ENCODE assay signal across 8 cellular contexts in the genomic region with DNA sequence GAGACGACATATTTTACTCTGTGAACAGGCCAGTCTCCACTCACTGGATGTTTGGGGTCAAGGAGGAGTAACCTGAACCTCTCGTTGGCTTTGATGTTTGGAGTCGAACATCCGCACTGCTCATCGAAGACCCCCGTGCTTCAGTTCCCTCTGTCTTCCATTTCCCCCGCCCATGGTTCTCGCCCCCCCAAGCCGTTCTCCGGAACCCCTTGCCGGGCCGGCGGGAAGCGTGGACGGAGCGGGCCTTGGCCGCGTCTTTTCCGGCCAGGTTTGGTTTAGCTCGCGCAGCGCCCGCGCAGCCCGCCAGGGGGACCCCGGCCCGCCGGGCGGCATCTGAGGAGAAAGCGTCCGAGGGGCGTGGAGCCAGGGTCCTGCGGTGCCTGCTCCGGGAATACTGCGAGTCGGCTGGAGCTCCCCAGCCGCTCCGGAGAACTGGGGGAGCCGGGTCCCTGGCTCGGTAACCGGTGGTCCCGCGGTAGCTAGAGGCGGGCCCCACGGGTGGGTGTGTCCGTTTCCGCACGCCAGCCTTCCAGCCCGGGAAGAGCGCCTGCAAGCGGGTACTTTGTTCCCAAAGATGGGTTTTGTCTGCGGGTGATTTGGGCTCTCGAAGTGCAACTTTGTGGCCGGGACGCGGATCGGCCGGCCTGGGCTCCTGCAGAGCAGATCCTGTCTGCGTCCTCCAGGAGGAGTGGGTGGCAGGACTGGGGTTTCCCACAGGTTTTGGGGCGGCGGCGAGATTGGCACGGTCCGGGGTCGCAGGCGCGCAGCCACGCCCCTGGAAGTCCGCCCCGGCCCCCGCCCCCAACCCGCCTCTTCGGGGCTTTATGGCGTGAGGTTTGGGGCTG. TPM values are rescaled to one million over a fixed set of nuclear protein-coding genes. Genes with fewer than 3 reads are reported as not detected.
DNase-seq lines count a peak whose midpoint lies in the region; ATAC-seq and TF ChIP-seq lines count a peak whose summit lies in the region.

No MANE protein-coding gene starts in this region.

- RAD21 ChIA-PET in HCT116 (lab: Charles Lee; ENCODE audit: low non-redundant PET in 1 of 2, low total read pairs in 2 of 2, uncharacterized antibody in 2 of 2, unreplicated experiment in 2 of 2) = no interaction called here

- TF ChIP-seq CTCF in HCT116 (IDR thresholded peaks at IDR 0.05 in 2 of 3, conservative IDR thresholded peaks at IDR 0.05 in 1 of 3; ENCODE audit: borderline replicate concordance in 1 of 3, insufficient read depth in 1 of 3, low read depth in 2 of 3, low read length in 2 of 3) (peak; percentile 70 to 85 (median 76)), vagina (IDR thresholded peaks at IDR 0.05) (peak; percentile 8 to 65 (median 53))

- H3K4me3 ChIP-seq in HCT116 (replicated peaks in 1 of 2; ENCODE audit: low read depth in 1 of 2, low read length in 2 of 2) = peak overlapping the region; percentile 61 to 74
- H3K4me3 ChIP-seq in neuron (ENCODE audit: low read length) = peak overlapping the region; percentile 57
- H3K4me3 ChIP-seq in vagina = peak overlapping the region; percentile 55 to 65

- intact Hi-C loops in HCT116 (cut with micrococcal nuclease) (loop anchor here (1.0 to 10.0 kb wide), 2 partner anchors 139 to 333 kb away; no protein-coding TSS in a partner anchor), vagina (cut with DNase I) (loop anchor here (10.0 kb wide), 1 partner anchor 329 kb away; no protein-coding TSS in a partner anchor)
- intact Hi-C loops in activated T-helper 2 cell treated with anti-CD3 and anti-CD28 coated beads, Interferon-gamma antibody, Interleukin-2, Interleukin-4, amounts not matched to agents 10 μg/mL and 5 μg/mL and 100 μg/mL, durations not matched to agents 14 hours and 24 hours and 36 hours (cut with micrococcal nuclease) = loop anchor here (1.0 to 5.0 kb wide), 3 partner anchors 152 to 333 kb away; no protein-coding TSS in a partner anchor

- no peaks in the 10 kb centered on the region for H3K36me3 ChIP-seq in HCT116 (ENCODE audit: control insufficient read depth in 1 of 2, insufficient read depth in 2 of 2, low read length in 2 of 2)
- H3K36me3 ChIP-seq in neuron (ENCODE audit: insufficient read depth, low read length) = no peaks in the 10 kb centered on the region
- H3K36me3 ChIP-seq in vagina = no peaks in the 10 kb centered on the region

- no peak for TF ChIP-seq POLR2A in HCT116 (IDR thresholded peaks at IDR 0.05; ENCODE audit: borderline replicate concordance, extremely low read depth, insufficient read depth, insufficient read length)
- TF ChIP-seq POLR2A in vagina (IDR thresholded peaks at IDR 0.05) = peak in 1 of 2 donors; percentile 5

- DNase-seq in EL (peak; percentile 78), HCT116 (ENCODE audit: low read depth, low spot score) (peak; percentile 39), NCI-H524 treated with DMSO at 0.1 percent for 48 hours (lab: John Stamatoyannopoulos, UW) (peak; percentile 21), foreskin melanocyte (peak; percentile 11), vagina (ENCODE audit: extremely low spot score in 2 of 2) (no peak), 8988T (no peak)
- DNase-seq in activated T-helper 2 cell treated with anti-CD3 and anti-CD28 coated beads, Interferon-gamma antibody, Interleukin-2, Interleukin-4, amounts not matched to agents 10 μg/mL and 5 μg/mL and 100 μg/mL, durations not matched to agents 14 hours and 24 hours and 36 hours (ENCODE audit: low spot score) = peak; percentile 20

- peak overlapping the region; percentile 72 for H3K4me3 Mint-ChIP-seq in activated T-helper 2 cell treated with anti-CD3 and anti-CD28 coated beads, Interferon-gamma antibody, Interleukin-2, Interleukin-4, amounts not matched to agents 10 μg/mL and 5 μg/mL and 100 μg/mL, durations not matched to agents 14 hours and 24 hours and 36 hours (ENCODE audit: low read depth)

- no peaks in the 10 kb centered on the region for H3K9me2 ChIP-seq in HCT116 (ENCODE audit: insufficient read depth)

- peak overlapping the region; percentile 72 for H2AFZ ChIP-seq in HCT116 (ENCODE audit: low read depth, low read length, poor library complexity, severe bottlenecking)
- peak overlapping the region; percentile 98 for H2AFZ ChIP-seq in neuron (ENCODE audit: low read depth, low read length)

- no peaks in the 10 kb centered on the region for H3K9me3 Mint-ChIP-seq in activated T-helper 2 cell treated with anti-CD3 and anti-CD28 coated beads, Interferon-gamma antibody, Interleukin-2, Interleukin-4, amounts not matched to agents 10 μg/mL and 5 μg/mL and 100 μg/mL, durations not matched to agents 14 hours and 24 hours and 36 hours

- H3K27me3 ChIP-seq in HCT116 (ENCODE audit: insufficient read depth, low read length) (no peaks in the 10 kb centered on the region), neuron (ENCODE audit: insufficient read depth, low read length) (peaks cover 50% of the 10 kb centered on the region), vagina (no peaks in the 10 kb centered on the region)

- H3K27me3 Mint-ChIP-seq in activated T-helper 2 cell treated with anti-CD3 and anti-CD28 coated beads, Interferon-gamma antibody, Interleukin-2, Interleukin-4, amounts not matched to agents 10 μg/mL and 5 μg/mL and 100 μg/mL, durations not matched to agents 14 hours and 24 hours and 36 hours (ENCODE audit: low read depth) = peaks cover 48% of the 10 kb centered on the region

- CTCF ChIA-PET in HCT116 (lab: Charles Lee) = interaction anchor here (1.2 to 1.3 kb wide), 2 partner anchors 45 to 333 kb away, joined by 3 to 13 read pairs; no protein-coding TSS in a partner anchor

- H3K9me3 ChIP-seq in HCT116 (ENCODE audit: control insufficient read depth in 1 of 2, insufficient read depth in 1 of 2, low read depth in 1 of 2, low read length in 2 of 2) (no peaks in the 10 kb centered on the region), neuron (ENCODE audit: low read length) (no peaks in the 10 kb centered on the region), vagina (no peaks in the 10 kb centered on the region)

- H3K4me2 ChIP-seq in HCT116 (ENCODE audit: low read length) = peak overlapping the region; percentile 90

- H3K4me1 ChIP-seq in HCT116 (ENCODE audit: control insufficient read depth in 1 of 2, insufficient read depth in 2 of 2, low read length in 2 of 2) = peaks cover 0 to 23% of the 10 kb centered on the region in 2 experiments; a peak in 1 of 4 replicates
- peaks cover 5% of the 10 kb centered on the region for H3K4me1 ChIP-seq in neuron (ENCODE audit: insufficient read depth, low read length)
- peaks cover 15% of the 10 kb centered on the region for H3K4me1 ChIP-seq in vagina

- peak overlapping the region; percentile 56 for H3K9ac ChIP-seq in HCT116 (ENCODE audit: low read length)

- no TSS peak for BruUV-seq in HCT116 (replicated peaks; lab: Mats Ljungman, UMichigan)

- peaks cover 36% of the 10 kb centered on the region for H3K79me2 ChIP-seq in HCT116 (ENCODE audit: insufficient read depth, low read length)

- peak; percentile 64 for TF ChIP-seq RAD21 in HCT116 (IDR thresholded peaks at IDR 0.05; ENCODE audit: low read depth)

- peak; percentile 82 for ATAC-seq in HCT116

- POLR2A ChIA-PET in HCT116 (lab: Charles Lee) = interaction anchor here (1.1 kb wide), 1 partner anchor 333 kb away, joined by 3 read pairs; no protein-coding TSS in a partner anchor

- H3K27ac ChIP-seq in HCT116 (ENCODE audit: low read depth, low read length) (peak overlapping the region; percentile 57), vagina (peak overlapping the region; percentile 78)

- H3K27ac Mint-ChIP-seq in activated T-helper 2 cell treated with anti-CD3 and anti-CD28 coated beads, Interferon-gamma antibody, Interleukin-2, Interleukin-4, amounts not matched to agents 10 μg/mL and 5 μg/mL and 100 μg/mL, durations not matched to agents 14 hours and 24 hours and 36 hours = no peak overlapping the region

- H3K36me3 Mint-ChIP-seq in activated T-helper 2 cell treated with anti-CD3 and anti-CD28 coated beads, Interferon-gamma antibody, Interleukin-2, Interleukin-4, amounts not matched to agents 10 μg/mL and 5 μg/mL and 100 μg/mL, durations not matched to agents 14 hours and 24 hours and 36 hours (ENCODE audit: low read depth) = no peaks in the 10 kb centered on the region

- no peaks in the 10 kb centered on the region for H4K20me1 ChIP-seq in HCT116 (ENCODE audit: insufficient read depth)

- H3K4me1 Mint-ChIP-seq in activated T-helper 2 cell treated with anti-CD3 and anti-CD28 coated beads, Interferon-gamma antibody, Interleukin-2, Interleukin-4, amounts not matched to agents 10 μg/mL and 5 μg/mL and 100 μg/mL, durations not matched to agents 14 hours and 24 hours and 36 hours (ENCODE audit: low read depth) = peaks cover 20% of the 10 kb centered on the region

TF ChIP-seq in HCT116, 20 proteins besides CTCF, POLR2A, EP300 and RAD21 (continues in another document):
- TF ChIP-seq FOSL1 (IDR thresholded peaks at IDR 0.05; ENCODE audit: low read depth) = no peak
- TF ChIP-seq ZFX (IDR thresholded peaks at IDR 0.05) = peak; percentile 54
- no peak for TF ChIP-seq YY1 (IDR thresholded peaks at IDR 0.05; ENCODE audit: extremely low read depth, insufficient replicate concordance, low read depth, low read length)
- TF ChIP-seq EGR1 (IDR thresholded peaks at IDR 0.05; ENCODE audit: low read depth) = no peak
- no peak for TF ChIP-seq ELF1 (IDR thresholded peaks at IDR 0.05; ENCODE audit: borderline replicate concordance, low read depth)
- TF ChIP-seq, protein P1, sequence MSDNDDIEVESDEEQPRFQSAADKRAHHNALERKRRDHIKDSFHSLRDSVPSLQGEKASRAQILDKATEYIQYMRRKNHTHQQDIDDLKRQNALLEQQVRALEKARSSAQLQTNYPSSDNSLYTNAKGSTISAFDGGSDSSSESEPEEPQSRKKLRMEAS (IDR thresholded peaks at IDR 0.05) = no peak
- TF ChIP-seq ZBTB33 (IDR thresholded peaks at IDR 0.05; ENCODE audit: extremely low read depth, insufficient replicate concordance, low read length) = no peak

RNA-seq across cellular contexts. Expression of gene TMEM200A, which starts 0.4 kb away (rescaled TPM):
- total RNA-seq in HCT116 (2021; ENCODE audit: unreplicated experiment) (22.9 TPM), vagina (3.9 TPM)
- polyA plus RNA-seq in HCT116 (2012) = 7.3 and 10.6 TPM in 2 replicates
- 1.1 and 1.3 TPM in 2 replicates for total RNA-seq in activated T-helper 2 cell treated with anti-CD3 and anti-CD28 coated beads, Interferon-gamma antibody, Interleukin-2, Interleukin-4, amounts not matched to agents 10 μg/mL and 5 μg/mL and 100 μg/mL, durations not matched to agents 14 hours and 24 hours and 36 hours

Comparison
In these comparisons a context has a peak if more than half of its experiments do, and no peak if none do; other contexts are left out.
1. DNase-seq: peak in EL (single experiment), HCT116 (single experiment), NCI-H524 treated with DMSO at 0.1 percent for 48 hours (single experiment), activated T-helper 2 cell treated with anti-CD3 and anti-CD28 coated beads, Interferon-gamma antibody, Interleukin-2, Interleukin-4, amounts not matched to agents 10 μg/mL and 5 μg/mL and 100 μg/mL, durations not matched to agents 14 hours and 24 hours and 36 hours (single experiment) and foreskin melanocyte (single experiment); none in vagina (0 of 2) and 8988T (single experiment).
2. Peak in every context shown above with its lines, with median percentiles within 50 percentile points of each other: H3K4me3 ChIP-seq.